ENCODE assay signal across 1 cellular context in genomic region chr1:26197301-26197700, GRCh38.
TF ChIP-seq lines count a peak whose summit lies in the region.

No MANE protein-coding gene starts in this region.

TF ChIP-seq in H1, 55 proteins besides CTCF, POLR2A, EP300 and RAD21:
- TF ChIP-seq KDM1A (IDR thresholded peaks at IDR 0.05; ENCODE audit: borderline replicate concordance, low read length), result no peak
- no peak for TF ChIP-seq EGR1 (IDR thresholded peaks at IDR 0.05; ENCODE audit: borderline replicate concordance, low read depth, low read length)
- no peak for TF ChIP-seq E2F6 (IDR thresholded peaks at IDR 0.05)
- TF ChIP-seq SIRT6 (IDR thresholded peaks at IDR 0.05; ENCODE audit: low read length), result no peak
- TF ChIP-seq SRF (IDR thresholded peaks at IDR 0.05; ENCODE audit: low read depth, low read length), result no peak
